In genomic region chr10:17175551-17175950, GRCh38 we compare ENCODE assay signal across 10 cellular contexts. TPM values are rescaled to one million over a fixed set of nuclear protein-coding genes. Genes with fewer than 3 reads are reported as not detected.
A peak's percentile ranks its signal among the peaks of the same experiment; 100 is the strongest.
DNase-seq lines count a peak whose midpoint lies in the region; ATAC-seq and TF ChIP-seq lines count a peak whose summit lies in the region.
"Had no signal": no experiment of that assay in that cellular context is flagged by ENCODE, and none has a peak within 500 bp of the region (broad histone marks: within the 10 kb centered on the region; RNA-seq: fewer than 3 reads in every experiment).

No MANE protein-coding gene starts in this region.

- peak overlapping the region; percentile 70 for H3K27ac Mint-ChIP-seq in activated naive CD8-positive, alpha-beta T cell treated with anti-CD3 and anti-CD28 coated beads, Interleukin-2, amount 50 U/mL, for 24 hours
- peak overlapping the region; percentile 31 for H3K27ac Mint-ChIP-seq in memory B cell
- H3K27ac Mint-ChIP-seq in activated T-helper 1 cell treated with anti-CD3 and anti-CD28 coated beads, Interleukin-12 subunit alpha, Interleukin-12 subunit beta, Interleukin-2, Interleukin-4 antibody, amounts not matched to agents 30 ng/mL and 10 ng/mL and 1 ng/mL, durations not matched to agents 14 hours and 24 hours and 36 hours, result no peak overlapping the region

- H3K79me2 ChIP-seq in ACC112 (ENCODE audit: control insufficient read depth, insufficient read depth, low read length, unreplicated experiment), result peaks cover 4% of the 10 kb centered on the region

- no peaks in the 10 kb centered on the region for H3K36me3 ChIP-seq in ACC112 (ENCODE audit: insufficient read depth, low read length)

- H3K4me3 ChIP-seq in ACC112 (ENCODE audit: low read depth, low read length), result peak overlapping the region; percentile 38

- peaks cover 18% of the 10 kb centered on the region for H3K4me1 Mint-ChIP-seq in activated naive CD8-positive, alpha-beta T cell treated with anti-CD3 and anti-CD28 coated beads, Interleukin-2, amount 50 U/mL, for 24 hours
- H3K4me1 Mint-ChIP-seq in memory B cell, result peaks cover 3% of the 10 kb centered on the region
- peaks cover 7% of the 10 kb centered on the region for H3K4me1 Mint-ChIP-seq in activated T-helper 1 cell treated with anti-CD3 and anti-CD28 coated beads, Interleukin-12 subunit alpha, Interleukin-12 subunit beta, Interleukin-2, Interleukin-4 antibody, amounts not matched to agents 30 ng/mL and 10 ng/mL and 1 ng/mL, durations not matched to agents 14 hours and 24 hours and 36 hours (ENCODE audit: low read depth)

- peaks cover 21% of the 10 kb centered on the region for H3K4me1 ChIP-seq in ACC112 (ENCODE audit: control insufficient read depth, insufficient read depth, low read length, unreplicated experiment)

- peak; percentile 10 for DNase-seq in activated naive CD8-positive, alpha-beta T cell treated with anti-CD3 and anti-CD28 coated beads, Interleukin-2, amount 50 U/mL, for 24 hours
- DNase-seq in memory B cell (ENCODE audit: low spot score in 2 of 2), result no peak
- DNase-seq in erythroblast (lab: John Stamatoyannopoulos, UW), result no peak
- DNase-seq in dedifferentiated amniotic fluid mesenchymal stem cell (ENCODE audit: extremely low spot score), result no peak
- no peak for DNase-seq in activated T-helper 1 cell treated with anti-CD3 and anti-CD28 coated beads, Interleukin-12 subunit alpha, Interleukin-12 subunit beta, Interleukin-2, Interleukin-4 antibody, amounts not matched to agents 30 ng/mL and 10 ng/mL and 1 ng/mL, durations not matched to agents 14 hours and 24 hours and 36 hours (ENCODE audit: low spot score)
- DNase-seq: activated CD4-positive, alpha-beta T cell treated with anti-CD3 and anti-CD28 coated beads, Interleukin-2, amount 50 U/mL, for 1 hour; NCI-H774 had no signal

- no peaks in the 10 kb centered on the region for H3K9me3 Mint-ChIP-seq in activated naive CD8-positive, alpha-beta T cell treated with anti-CD3 and anti-CD28 coated beads, Interleukin-2, amount 50 U/mL, for 24 hours
- H3K9me3 Mint-ChIP-seq in memory B cell, result no peaks in the 10 kb centered on the region
- H3K9me3 Mint-ChIP-seq in activated T-helper 1 cell treated with anti-CD3 and anti-CD28 coated beads, Interleukin-12 subunit alpha, Interleukin-12 subunit beta, Interleukin-2, Interleukin-4 antibody, amounts not matched to agents 30 ng/mL and 10 ng/mL and 1 ng/mL, durations not matched to agents 14 hours and 24 hours and 36 hours, result no peaks in the 10 kb centered on the region

- peak overlapping the region; percentile 45 for H2AFZ ChIP-seq in ACC112 (ENCODE audit: low read length, unreplicated experiment)

- ATAC-seq in GM18907 (IDR thresholded peaks at IDR 0.05; ENCODE audit: unreplicated experiment) (peak; percentile 64), memory B cell (ENCODE audit: low read depth) (no peak), GM19455 (IDR thresholded peaks at IDR 0.05; ENCODE audit: unreplicated experiment) (no peak)
- ATAC-seq in activated naive CD8-positive, alpha-beta T cell treated with anti-CD3 and anti-CD28 coated beads, Interleukin-2, amount 50 U/mL, for 24 hours, result peak; percentile 59

- H3K27me3 ChIP-seq in ACC112 (ENCODE audit: insufficient read depth, low read length), result no peaks in the 10 kb centered on the region

- intact Hi-C loops in activated T-helper 1 cell treated with anti-CD3 and anti-CD28 coated beads, Interleukin-12 subunit alpha, Interleukin-12 subunit beta, Interleukin-2, Interleukin-4 antibody, amounts not matched to agents 30 ng/mL and 10 ng/mL and 1 ng/mL, durations not matched to agents 14 hours and 24 hours and 36 hours (cut with micrococcal nuclease), result loop anchor here (10.0 kb wide), 1 partner anchor 331 kb away; no protein-coding TSS in a partner anchor

- H3K27ac ChIP-seq in ACC112 (ENCODE audit: low read depth, low read length), result peak overlapping the region; percentile 14; the same call in 1 of the 2 replicates

- H3K4me3 Mint-ChIP-seq in activated naive CD8-positive, alpha-beta T cell treated with anti-CD3 and anti-CD28 coated beads, Interleukin-2, amount 50 U/mL, for 24 hours, result peak overlapping the region; percentile 61
- no peak overlapping the region for H3K4me3 Mint-ChIP-seq in memory B cell
- no peak overlapping the region for H3K4me3 Mint-ChIP-seq in activated T-helper 1 cell treated with anti-CD3 and anti-CD28 coated beads, Interleukin-12 subunit alpha, Interleukin-12 subunit beta, Interleukin-2, Interleukin-4 antibody, amounts not matched to agents 30 ng/mL and 10 ng/mL and 1 ng/mL, durations not matched to agents 14 hours and 24 hours and 36 hours

- peaks cover 3% of the 10 kb centered on the region for H3K36me3 Mint-ChIP-seq in activated naive CD8-positive, alpha-beta T cell treated with anti-CD3 and anti-CD28 coated beads, Interleukin-2, amount 50 U/mL, for 24 hours (ENCODE audit: low read depth)
- peaks cover 8% of the 10 kb centered on the region for H3K36me3 Mint-ChIP-seq in memory B cell
- H3K36me3 Mint-ChIP-seq in activated T-helper 1 cell treated with anti-CD3 and anti-CD28 coated beads, Interleukin-12 subunit alpha, Interleukin-12 subunit beta, Interleukin-2, Interleukin-4 antibody, amounts not matched to agents 30 ng/mL and 10 ng/mL and 1 ng/mL, durations not matched to agents 14 hours and 24 hours and 36 hours (ENCODE audit: low read depth), result peaks cover 2% of the 10 kb centered on the region

- no peak for TF ChIP-seq POLR2A in erythroblast (IDR thresholded peaks at IDR 0.05; ENCODE audit: low read length)

- no peaks in the 10 kb centered on the region for H3K27me3 Mint-ChIP-seq in activated naive CD8-positive, alpha-beta T cell treated with anti-CD3 and anti-CD28 coated beads, Interleukin-2, amount 50 U/mL, for 24 hours
- H3K27me3 Mint-ChIP-seq in memory B cell, result no peaks in the 10 kb centered on the region
- peaks cover 3% of the 10 kb centered on the region for H3K27me3 Mint-ChIP-seq in activated T-helper 1 cell treated with anti-CD3 and anti-CD28 coated beads, Interleukin-12 subunit alpha, Interleukin-12 subunit beta, Interleukin-2, Interleukin-4 antibody, amounts not matched to agents 30 ng/mL and 10 ng/mL and 1 ng/mL, durations not matched to agents 14 hours and 24 hours and 36 hours (ENCODE audit: insufficient read depth)

RNA-seq across cellular contexts. Expression of gene TRDMT1, which starts 25.9 kb away (rescaled TPM):
- total RNA-seq in activated T-helper 1 cell treated with anti-CD3 and anti-CD28 coated beads, Interleukin-12 subunit alpha, Interleukin-12 subunit beta, Interleukin-2, Interleukin-4 antibody, amounts not matched to agents 30 ng/mL and 10 ng/mL and 1 ng/mL, durations not matched to agents 14 hours and 24 hours and 36 hours, result 3.3 and 4.2 TPM in 2 replicates

RNA-seq across cellular contexts. Expression of gene CUBN, which starts 45.9 kb away (rescaled TPM):
- total RNA-seq in activated T-helper 1 cell treated with anti-CD3 and anti-CD28 coated beads, Interleukin-12 subunit alpha, Interleukin-12 subunit beta, Interleukin-2, Interleukin-4 antibody, amounts not matched to agents 30 ng/mL and 10 ng/mL and 1 ng/mL, durations not matched to agents 14 hours and 24 hours and 36 hours, result 0.05 and 0.21 TPM in 2 replicates

RNA-seq across cellular contexts. Expression of gene VIM, which starts 52.5 kb away (rescaled TPM):
- total RNA-seq in activated T-helper 1 cell treated with anti-CD3 and anti-CD28 coated beads, Interleukin-12 subunit alpha, Interleukin-12 subunit beta, Interleukin-2, Interleukin-4 antibody, amounts not matched to agents 30 ng/mL and 10 ng/mL and 1 ng/mL, durations not matched to agents 14 hours and 24 hours and 36 hours, result 192 and 193 TPM in 2 replicates

Comparison
In these comparisons a context has a peak if more than half of its experiments do, and no peak if none do; other contexts are left out.
1. ATAC-seq: peak in GM18907 (single experiment) and activated naive CD8-positive, alpha-beta T cell treated with anti-CD3 and anti-CD28 coated beads, Interleukin-2, amount 50 U/mL, for 24 hours (single experiment); none in memory B cell (single experiment) and GM19455 (single experiment).